1 cellular context compared by ENCODE assay signal in genomic region chr3:149299938-149300791, GRCh38.
A peak's percentile ranks its signal among the peaks of the same experiment; 100 is the strongest.
TF ChIP-seq lines count a peak whose summit lies in the region.

No MANE protein-coding gene starts in this region.

TF ChIP-seq in HepG2, 621 proteins besides CTCF, POLR2A, EP300 and RAD21 (continued from another document and continues in another):
- TF ChIP-seq ZMAT5 (CRISPR knock-in tag; IDR thresholded peaks at IDR 0.05; ENCODE audit: borderline replicate concordance, low read depth) (no peak), MIER3 (CRISPR knock-in tag; IDR thresholded peaks at IDR 0.05; ENCODE audit: borderline replicate concordance) (peak; percentile 64; the same call in 1 of the 2 replicates), SRSF9 (IDR thresholded peaks at IDR 0.05; ENCODE audit: borderline replicate concordance, insufficient read depth, low read depth, low read length, poor library complexity, severe bottlenecking) (no peak), TBP (CRISPR knock-in tag; IDR thresholded peaks at IDR 0.05) (no peak), ATF7-NPFF (CRISPR knock-in tag; IDR thresholded peaks at IDR 0.05; ENCODE audit: low read depth) (no peak), DNMT3B (CRISPR knock-in tag; conservative IDR thresholded peaks at IDR 0.05) (no peak), ZSCAN30 (CRISPR knock-in tag; IDR thresholded peaks at IDR 0.05) (no peak), HDAC2 (CRISPR knock-in tag; IDR thresholded peaks at IDR 0.05) (peak; percentile 31; the same call in 1 of the 2 replicates), ZNF775 (CRISPR knock-in tag; IDR thresholded peaks at IDR 0.05; ENCODE audit: borderline replicate concordance) (no peak), HIC2 (CRISPR knock-in tag; IDR thresholded peaks at IDR 0.05; ENCODE audit: low read depth) (no peak), KAT8 (CRISPR knock-in tag; IDR thresholded peaks at IDR 0.05) (peak; percentile 55), HOXA9 (CRISPR knock-in tag; IDR thresholded peaks at IDR 0.05; ENCODE audit: borderline replicate concordance) (no peak), NFE2L2 (IDR thresholded peaks at IDR 0.05; ENCODE audit: low read length) (peak; percentile 75; the same call in 1 of the 2 replicates), RCOR2 (CRISPR knock-in tag; IDR thresholded peaks at IDR 0.05) (0 out of 2 replicates have a peak, but pooled peaks have one; percentile 42), RFXAP (CRISPR knock-in tag; IDR thresholded peaks at IDR 0.05; ENCODE audit: borderline replicate concordance) (no peak), CREBL2 (CRISPR knock-in tag; IDR thresholded peaks at IDR 0.05; ENCODE audit: borderline replicate concordance) (no peak), NFIC (IDR thresholded peaks at IDR 0.05; ENCODE audit: low read length) (no peak), MTERF4 (CRISPR knock-in tag; IDR thresholded peaks at IDR 0.05) (no peak), ZNF503 (CRISPR knock-in tag; IDR thresholded peaks at IDR 0.05) (no peak), ZNF792 (CRISPR knock-in tag; IDR thresholded peaks at IDR 0.05) (peak; percentile 65), SOX5 (CRISPR knock-in tag; IDR thresholded peaks at IDR 0.05; ENCODE audit: borderline replicate concordance) (peak; percentile 23; the same call in 1 of the 2 replicates), HNRNPH1 (optimal IDR thresholded peaks at IDR 0.05; ENCODE audit: low read depth, low read length) (no peak), ZNF329 (CRISPR knock-in tag; IDR thresholded peaks at IDR 0.05; ENCODE audit: low read depth) (no peak), PHF21A (CRISPR knock-in tag; IDR thresholded peaks at IDR 0.05) (0 out of 2 replicates have a peak, but pooled peaks have one; percentile 43), ZNF296 (CRISPR knock-in tag; conservative IDR thresholded peaks at IDR 0.05) (no peak), SNAI1 (CRISPR knock-in tag; IDR thresholded peaks at IDR 0.05; ENCODE audit: borderline replicate concordance) (no peak), ZNF3 (CRISPR knock-in tag; IDR thresholded peaks at IDR 0.05) (no peak), ZNF143 (CRISPR knock-in tag; IDR thresholded peaks at IDR 0.05) (no peak), MIXL1 (CRISPR knock-in tag; IDR thresholded peaks at IDR 0.05) (peak; percentile 64; the same call in 1 of the 2 replicates), NFATC3 (CRISPR knock-in tag; IDR thresholded peaks at IDR 0.05) (no peak), ELF4 (CRISPR knock-in tag; IDR thresholded peaks at IDR 0.05; ENCODE audit: borderline replicate concordance) (no peak), REL (CRISPR knock-in tag; conservative IDR thresholded peaks at IDR 0.05) (no peak), SP4 (CRISPR knock-in tag; IDR thresholded peaks at IDR 0.05) (no peak), FOXC1 (CRISPR knock-in tag; IDR thresholded peaks at IDR 0.05; ENCODE audit: borderline replicate concordance) (no peak), PAWR (CRISPR knock-in tag; IDR thresholded peaks at IDR 0.05; ENCODE audit: borderline replicate concordance) (no peak), LRRFIP1 (CRISPR knock-in tag; conservative IDR thresholded peaks at IDR 0.05) (no peak), SYNCRIP (IDR thresholded peaks at IDR 0.05; ENCODE audit: insufficient read depth, low read depth, low read length) (no peak), ZNF251 (CRISPR knock-in tag; IDR thresholded peaks at IDR 0.05) (no peak), NKX3-1 (CRISPR knock-in tag; IDR thresholded peaks at IDR 0.05) (no peak), KMT2B (CRISPR knock-in tag; IDR thresholded peaks at IDR 0.05) (no peak), KDM1A (CRISPR knock-in tag; IDR thresholded peaks at IDR 0.05) (no peak), ERF (CRISPR knock-in tag; IDR thresholded peaks at IDR 0.05) (peak; percentile 43; the same call in 1 of the 2 replicates), ZBTB20 (CRISPR knock-in tag; IDR thresholded peaks at IDR 0.05; ENCODE audit: borderline replicate concordance, low read depth) (peak; percentile 48; the same call in 1 of the 2 replicates), FOSL1 (CRISPR knock-in tag; IDR thresholded peaks at IDR 0.05; ENCODE audit: borderline replicate concordance) (peak; percentile 87), HNRNPK (IDR thresholded peaks at IDR 0.05; ENCODE audit: low read depth, low read length, poor library complexity, severe bottlenecking) (no peak), EED (CRISPR knock-in tag; IDR thresholded peaks at IDR 0.05) (no peak), ZC3H4 (CRISPR knock-in tag; IDR thresholded peaks at IDR 0.05; ENCODE audit: borderline replicate concordance) (no peak), NBN (conservative IDR thresholded peaks at IDR 0.05) (no peak), DZIP1 (CRISPR knock-in tag; IDR thresholded peaks at IDR 0.05) (no peak), ZNF414 (CRISPR knock-in tag; IDR thresholded peaks at IDR 0.05) (no peak), ZNF788 (CRISPR knock-in tag; IDR thresholded peaks at IDR 0.05; ENCODE audit: borderline replicate concordance) (no peak), POGZ (CRISPR knock-in tag; IDR thresholded peaks at IDR 0.05) (peak; percentile 91), MED1 (CRISPR knock-in tag; IDR thresholded peaks at IDR 0.05) (no peak), DDIT3 (CRISPR knock-in tag; IDR thresholded peaks at IDR 0.05) (no peak), ZBTB39 (CRISPR knock-in tag; IDR thresholded peaks at IDR 0.05) (no peak), DRAP1 (CRISPR knock-in tag; IDR thresholded peaks at IDR 0.05) (0 out of 2 replicates have a peak, but pooled peaks have one; percentile 23), RBM22 (optimal IDR thresholded peaks at IDR 0.05; ENCODE audit: low read length) (no peak), EHMT2 (IDR thresholded peaks at IDR 0.05; ENCODE audit: borderline replicate concordance, low read depth, low read length) (peak; percentile 54; the same call in 1 of the 2 replicates), TFDP1 (CRISPR knock-in tag; IDR thresholded peaks at IDR 0.05; ENCODE audit: borderline replicate concordance) (no peak)
